ENCODE assay signal across 1 cellular context in the genomic region with DNA sequence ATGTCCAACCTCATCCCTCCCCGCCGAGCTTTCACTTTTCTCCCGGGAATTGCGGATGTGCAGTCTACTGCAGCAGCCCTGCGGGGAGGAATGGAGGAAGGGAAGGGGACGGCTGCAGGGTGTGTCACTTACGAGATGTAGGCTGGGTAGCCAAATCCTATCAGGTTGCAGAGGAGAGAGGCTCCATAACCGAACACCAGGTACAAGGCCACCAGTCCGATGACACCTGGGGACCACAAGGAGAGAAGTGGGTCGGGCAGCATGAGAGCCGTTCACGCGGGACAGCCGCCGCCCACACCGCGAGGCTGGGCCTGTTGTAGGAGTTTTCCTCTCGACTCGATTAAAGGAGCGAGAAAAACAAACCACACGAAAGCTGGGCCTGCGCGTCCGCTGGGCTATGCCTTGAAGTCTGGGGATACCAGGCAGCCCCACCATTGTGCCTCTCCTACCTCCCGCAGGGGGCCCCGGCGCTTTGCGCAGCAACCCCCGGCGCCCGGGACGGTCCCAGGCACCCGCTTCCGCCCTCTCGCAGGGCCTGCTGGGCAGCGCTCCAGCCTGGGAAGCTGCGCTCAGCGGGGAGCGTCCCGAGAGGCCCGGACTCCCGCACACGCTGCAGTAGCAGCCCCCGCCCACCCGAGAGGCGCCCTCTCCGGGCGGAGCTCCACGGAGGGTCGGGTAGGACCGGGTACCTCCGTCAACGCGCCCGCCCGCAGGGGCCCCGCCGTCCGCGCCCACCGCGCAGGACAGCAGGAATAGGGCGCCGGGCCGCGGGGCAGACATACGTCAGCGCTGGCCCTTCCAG.
TF ChIP-seq lines count a peak whose summit lies in the region.

No MANE protein-coding gene starts in this region.

TF ChIP-seq in HEK293, 187 proteins besides CTCF, POLR2A, EP300 and RAD21 (continued from another document):
- TF ChIP-seq, protein P1, sequence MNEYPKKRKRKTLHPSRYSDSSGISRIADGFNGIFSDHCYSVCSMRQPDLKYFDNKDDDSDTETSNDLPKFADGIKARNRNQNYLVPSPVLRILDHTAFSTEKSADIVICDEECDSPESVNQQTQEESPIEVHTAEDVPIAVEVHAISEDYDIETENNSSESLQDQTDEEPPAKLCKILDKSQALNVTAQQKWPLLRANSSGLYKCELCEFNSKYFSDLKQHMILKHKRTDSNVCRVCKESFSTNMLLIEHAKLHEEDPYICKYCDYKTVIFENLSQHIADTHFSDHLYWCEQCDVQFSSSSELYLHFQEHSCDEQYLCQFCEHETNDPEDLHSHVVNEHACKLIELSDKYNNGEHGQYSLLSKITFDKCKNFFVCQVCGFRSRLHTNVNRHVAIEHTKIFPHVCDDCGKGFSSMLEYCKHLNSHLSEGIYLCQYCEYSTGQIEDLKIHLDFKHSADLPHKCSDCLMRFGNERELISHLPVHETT (tag by site-specific recombination; IDR thresholded peaks at IDR 0.05) = no peak
- TF ChIP-seq, protein P2, sequence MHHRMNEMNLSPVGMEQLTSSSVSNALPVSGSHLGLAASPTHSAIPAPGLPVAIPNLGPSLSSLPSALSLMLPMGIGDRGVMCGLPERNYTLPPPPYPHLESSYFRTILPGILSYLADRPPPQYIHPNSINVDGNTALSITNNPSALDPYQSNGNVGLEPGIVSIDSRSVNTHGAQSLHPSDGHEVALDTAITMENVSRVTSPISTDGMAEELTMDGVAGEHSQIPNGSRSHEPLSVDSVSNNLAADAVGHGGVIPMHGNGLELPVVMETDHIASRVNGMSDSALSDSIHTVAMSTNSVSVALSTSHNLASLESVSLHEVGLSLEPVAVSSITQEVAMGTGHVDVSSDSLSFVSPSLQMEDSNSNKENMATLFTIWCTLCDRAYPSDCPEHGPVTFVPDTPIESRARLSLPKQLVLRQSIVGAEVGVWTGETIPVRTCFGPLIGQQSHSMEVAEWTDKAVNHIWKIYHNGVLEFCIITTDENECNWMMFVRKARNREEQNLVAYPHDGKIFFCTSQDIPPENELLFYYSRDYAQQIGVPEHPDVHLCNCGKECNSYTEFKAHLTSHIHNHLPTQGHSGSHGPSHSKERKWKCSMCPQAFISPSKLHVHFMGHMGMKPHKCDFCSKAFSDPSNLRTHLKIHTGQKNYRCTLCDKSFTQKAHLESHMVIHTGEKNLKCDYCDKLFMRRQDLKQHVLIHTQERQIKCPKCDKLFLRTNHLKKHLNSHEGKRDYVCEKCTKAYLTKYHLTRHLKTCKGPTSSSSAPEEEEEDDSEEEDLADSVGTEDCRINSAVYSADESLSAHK (tag by site-specific recombination; IDR thresholded peaks at IDR 0.05) = peak; percentile 5; the same call in 1 of the 2 replicates
- TF ChIP-seq ZNF555 (tag by site-specific recombination; conservative IDR thresholded peaks at IDR 0.05) (no peak), BCL11B (tag by site-specific recombination; IDR thresholded peaks at IDR 0.05; ENCODE audit: low read depth) (0 out of 2 replicates have a peak, but pooled peaks have one; percentile 9), ZNF670 (tag by site-specific recombination; IDR thresholded peaks at IDR 0.05; ENCODE audit: low read depth) (no peak), MYNN (tag by site-specific recombination; IDR thresholded peaks at IDR 0.05; ENCODE audit: borderline replicate concordance) (no peak), ZFP41 (tag by site-specific recombination; IDR thresholded peaks at IDR 0.05; ENCODE audit: borderline replicate concordance) (no peak), ZBTB21 (tag by site-specific recombination; IDR thresholded peaks at IDR 0.05) (no peak), ZNF37A (tag by site-specific recombination; IDR thresholded peaks at IDR 0.05) (no peak), ZBTB7A (tag by site-specific recombination; IDR thresholded peaks at IDR 0.05; ENCODE audit: low read depth) (no peak), ZNF175 (tag by site-specific recombination; IDR thresholded peaks at IDR 0.05) (no peak), ZNF747 (tag by site-specific recombination; IDR thresholded peaks at IDR 0.05) (no peak), MZF1 (tag by site-specific recombination; IDR thresholded peaks at IDR 0.05; ENCODE audit: borderline replicate concordance) (no peak; the same call in 1 of the 2 replicates), ZNF510 (tag by site-specific recombination; IDR thresholded peaks at IDR 0.05; ENCODE audit: insufficient replicate concordance) (no peak)
- TF ChIP-seq, protein P3, sequence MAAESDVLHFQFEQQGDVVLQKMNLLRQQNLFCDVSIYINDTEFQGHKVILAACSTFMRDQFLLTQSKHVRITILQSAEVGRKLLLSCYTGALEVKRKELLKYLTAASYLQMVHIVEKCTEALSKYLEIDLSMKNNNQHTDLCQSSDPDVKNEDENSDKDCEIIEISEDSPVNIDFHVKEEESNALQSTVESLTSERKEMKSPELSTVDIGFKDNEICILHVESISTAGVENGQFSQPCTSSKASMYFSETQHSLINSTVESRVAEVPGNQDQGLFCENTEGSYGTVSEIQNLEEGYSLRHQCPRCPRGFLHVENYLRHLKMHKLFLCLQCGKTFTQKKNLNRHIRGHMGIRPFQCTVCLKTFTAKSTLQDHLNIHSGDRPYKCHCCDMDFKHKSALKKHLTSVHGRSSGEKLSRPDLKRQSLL (tag by site-specific recombination; IDR thresholded peaks at IDR 0.05) = peak; percentile 35; the same call in 1 of the 2 replicates
TF ChIP-seq in HEK293: peak in this region for 55.
